ENCODE assay signal across 11 cellular contexts in the genomic region with DNA sequence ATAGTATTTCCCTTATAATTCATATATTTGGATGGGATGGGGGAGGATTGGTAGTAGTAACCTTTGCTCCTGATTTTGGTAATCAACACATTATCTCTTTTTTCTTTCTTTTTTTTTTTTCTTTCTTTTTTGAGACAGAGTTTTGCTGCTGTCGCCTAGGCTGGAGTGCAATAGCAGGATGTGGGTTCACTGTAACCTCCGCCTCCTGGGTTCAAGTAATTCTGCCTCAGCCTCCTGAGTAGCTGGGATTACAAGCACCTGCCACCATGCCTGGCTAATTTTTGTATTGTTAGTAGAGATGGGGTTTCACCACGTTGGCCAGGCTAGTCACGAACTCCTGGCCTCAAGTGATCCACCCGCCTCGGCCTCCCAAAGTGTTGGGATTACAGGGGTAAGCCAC. TPM values are rescaled to one million over a fixed set of nuclear protein-coding genes. Genes with fewer than 3 reads are reported as not detected.
DNase-seq lines count a peak whose midpoint lies in the region; ATAC-seq and TF ChIP-seq lines count a peak whose summit lies in the region.
"Not testable (repeated sequence)": the region's sequence is repeated elsewhere in the genome, so short reads cannot be mapped to it uniquely, and the experiment has no call there.
"Had no signal": no experiment of that assay in that cellular context is flagged by ENCODE, and none has a peak within 500 bp of the region (broad histone marks: within the 10 kb centered on the region; RNA-seq: fewer than 3 reads in every experiment).

No MANE protein-coding gene starts in this region.

- H3K27me3 ChIP-seq in CD8-positive, alpha-beta T cell (ENCODE audit: insufficient read depth, low read length); Peyer's patch; naive thymus-derived CD4-positive, alpha-beta T cell (ENCODE audit: control insufficient read depth in 2 of 2, insufficient read depth in 2 of 2, low read length in 2 of 2): not testable (repeated sequence)

- not testable (repeated sequence) for H3K4me1 ChIP-seq in CD8-positive, alpha-beta T cell (ENCODE audit: insufficient read depth, low read length); Peyer's patch; naive thymus-derived CD4-positive, alpha-beta T cell (ENCODE audit: control insufficient read depth in 2 of 2, insufficient read depth in 2 of 2, low read length in 2 of 2)

- CTCF ChIA-PET in CD8-positive, alpha-beta T cell (lab: Charles Lee); activated CD4-positive, alpha-beta T cell treated with anti-CD3 and anti-CD28 coated beads, Interleukin-2, amount 10 ng/mL, durations not matched to agents 7 days and 5 days (lab: Charles Lee); naive thymus-derived CD4-positive, alpha-beta T cell (lab: Charles Lee): not testable (repeated sequence)

- not testable (repeated sequence) for TF ChIP-seq CTCF in CD8-positive, alpha-beta T cell (IDR thresholded peaks at IDR 0.05); Peyer's patch (IDR thresholded peaks at IDR 0.05)

- H3K27ac ChIP-seq in CD8-positive, alpha-beta T cell (ENCODE audit: low read depth, low read length); Peyer's patch; naive thymus-derived CD4-positive, alpha-beta T cell (ENCODE audit: low read depth, low read length): not testable (repeated sequence)

- not testable (repeated sequence) for H3K9me3 ChIP-seq in CD8-positive, alpha-beta T cell (ENCODE audit: low read length); Peyer's patch; naive thymus-derived CD4-positive, alpha-beta T cell (ENCODE audit: control insufficient read depth in 2 of 3, low read length in 3 of 3)

- H3K4me3 Mint-ChIP-seq in CD8-positive, alpha-beta T cell, result not testable (repeated sequence)
- H3K4me3 Mint-ChIP-seq in activated CD4-positive, alpha-beta T cell treated with anti-CD3 and anti-CD28 coated beads, Interleukin-2, amount 10 ng/mL, durations not matched to agents 7 days and 5 days, result peak overlapping the region; percentile 22
- H3K4me3 Mint-ChIP-seq in activated T-helper 1 cell treated with anti-CD3 and anti-CD28 coated beads, Interleukin-12 subunit alpha, Interleukin-12 subunit beta, Interleukin-2, Interleukin-4 antibody, amounts not matched to agents 30 ng/mL and 10 ng/mL and 1 ng/mL, durations not matched to agents 14 hours and 24 hours and 36 hours, result peak overlapping the region; percentile 75
- H3K4me3 Mint-ChIP-seq in activated naive CD8-positive, alpha-beta T cell, result peak overlapping the region; percentile 54
- H3K4me3 Mint-ChIP-seq in naive thymus-derived CD4-positive, alpha-beta T cell, result peak overlapping the region in 7 of 10 donors; percentile 12 to 67 (median 58)

- intact Hi-C loops in CD8-positive, alpha-beta T cell (cut with DNase I, micrococcal nuclease), result loop anchor here in 1 of 2 experiments (10.0 kb wide), 1 partner anchor 1789 kb away; the partner anchor contains the start of gene RPS24
- intact Hi-C loops in activated T-helper 1 cell treated with anti-CD3 and anti-CD28 coated beads, Interleukin-12 subunit alpha, Interleukin-12 subunit beta, Interleukin-2, Interleukin-4 antibody, amounts not matched to agents 30 ng/mL and 10 ng/mL and 1 ng/mL, durations not matched to agents 14 hours and 24 hours and 36 hours (cut with micrococcal nuclease), result not testable (repeated sequence)
- intact Hi-C loops in naive thymus-derived CD4-positive, alpha-beta T cell (cut with micrococcal nuclease), result loop anchor here in 1 of 2 donors (5.0 to 10.0 kb wide), 2 partner anchors 224 to 381 kb away; partner anchors contain the start of gene ANXA11

- H3K4me3 ChIP-seq in CD8-positive, alpha-beta T cell (ENCODE audit: low read depth, low read length); Peyer's patch; naive thymus-derived CD4-positive, alpha-beta T cell (ENCODE audit: low read length): not testable (repeated sequence)

- H3K27me3 Mint-ChIP-seq in CD8-positive, alpha-beta T cell (ENCODE audit: low read depth); activated CD4-positive, alpha-beta T cell treated with anti-CD3 and anti-CD28 coated beads, Interleukin-2, amount 10 ng/mL, durations not matched to agents 7 days and 5 days; activated T-helper 1 cell treated with anti-CD3 and anti-CD28 coated beads, Interleukin-12 subunit alpha, Interleukin-12 subunit beta, Interleukin-2, Interleukin-4 antibody, amounts not matched to agents 30 ng/mL and 10 ng/mL and 1 ng/mL, durations not matched to agents 14 hours and 24 hours and 36 hours (ENCODE audit: insufficient read depth); activated naive CD8-positive, alpha-beta T cell; naive thymus-derived CD4-positive, alpha-beta T cell: not testable (repeated sequence)

- POLR2A ChIA-PET in CD8-positive, alpha-beta T cell (lab: Charles Lee); activated CD4-positive, alpha-beta T cell treated with anti-CD3 and anti-CD28 coated beads, Interleukin-2, amount 10 ng/mL, durations not matched to agents 7 days and 5 days (lab: Charles Lee); naive thymus-derived CD4-positive, alpha-beta T cell (lab: Charles Lee): not testable (repeated sequence)

- not testable (repeated sequence) for H3K36me3 Mint-ChIP-seq in CD8-positive, alpha-beta T cell; activated T-helper 1 cell treated with anti-CD3 and anti-CD28 coated beads, Interleukin-12 subunit alpha, Interleukin-12 subunit beta, Interleukin-2, Interleukin-4 antibody, amounts not matched to agents 30 ng/mL and 10 ng/mL and 1 ng/mL, durations not matched to agents 14 hours and 24 hours and 36 hours (ENCODE audit: low read depth); activated naive CD8-positive, alpha-beta T cell; naive thymus-derived CD4-positive, alpha-beta T cell
- H3K36me3 Mint-ChIP-seq in activated CD4-positive, alpha-beta T cell treated with anti-CD3 and anti-CD28 coated beads, Interleukin-2, amount 10 ng/mL, durations not matched to agents 7 days and 5 days (ENCODE audit: low read depth), result peaks cover 17% of the 10 kb centered on the region

- H3K4me1 Mint-ChIP-seq in CD8-positive, alpha-beta T cell (ENCODE audit: low read depth), result peaks cover 20% of the 10 kb centered on the region
- H3K4me1 Mint-ChIP-seq in activated CD4-positive, alpha-beta T cell treated with anti-CD3 and anti-CD28 coated beads, Interleukin-2, amount 10 ng/mL, durations not matched to agents 7 days and 5 days, result peaks cover 24% of the 10 kb centered on the region
- not testable (repeated sequence) for H3K4me1 Mint-ChIP-seq in activated T-helper 1 cell treated with anti-CD3 and anti-CD28 coated beads, Interleukin-12 subunit alpha, Interleukin-12 subunit beta, Interleukin-2, Interleukin-4 antibody, amounts not matched to agents 30 ng/mL and 10 ng/mL and 1 ng/mL, durations not matched to agents 14 hours and 24 hours and 36 hours (ENCODE audit: low read depth)
- H3K4me1 Mint-ChIP-seq in activated naive CD8-positive, alpha-beta T cell (ENCODE audit: low read depth), result peaks cover 38% of the 10 kb centered on the region
- H3K4me1 Mint-ChIP-seq in naive thymus-derived CD4-positive, alpha-beta T cell, result peaks cover 12 to 40% (median 19%) of the 10 kb centered on the region in 7 donors

- not testable (repeated sequence) for TF ChIP-seq POLR2A in Peyer's patch (IDR thresholded peaks at IDR 0.05)

- ATAC-seq in CD8-positive, alpha-beta T cell; naive thymus-derived CD4-positive, alpha-beta T cell: not testable (repeated sequence)

- H3K27ac Mint-ChIP-seq in CD8-positive, alpha-beta T cell, result peak overlapping the region; percentile 67
- H3K27ac Mint-ChIP-seq in activated CD4-positive, alpha-beta T cell treated with anti-CD3 and anti-CD28 coated beads, Interleukin-2, amount 10 ng/mL, durations not matched to agents 7 days and 5 days, result peak overlapping the region; percentile 81
- peak overlapping the region; percentile 74 for H3K27ac Mint-ChIP-seq in activated T-helper 1 cell treated with anti-CD3 and anti-CD28 coated beads, Interleukin-12 subunit alpha, Interleukin-12 subunit beta, Interleukin-2, Interleukin-4 antibody, amounts not matched to agents 30 ng/mL and 10 ng/mL and 1 ng/mL, durations not matched to agents 14 hours and 24 hours and 36 hours
- peak overlapping the region; percentile 68 for H3K27ac Mint-ChIP-seq in activated naive CD8-positive, alpha-beta T cell
- peak overlapping the region in 7 of 9 donors; percentile 12 to 95 (median 84) for H3K27ac Mint-ChIP-seq in naive thymus-derived CD4-positive, alpha-beta T cell

- H3K9me3 Mint-ChIP-seq in CD8-positive, alpha-beta T cell; activated CD4-positive, alpha-beta T cell treated with anti-CD3 and anti-CD28 coated beads, Interleukin-2, amount 10 ng/mL, durations not matched to agents 7 days and 5 days; activated T-helper 1 cell treated with anti-CD3 and anti-CD28 coated beads, Interleukin-12 subunit alpha, Interleukin-12 subunit beta, Interleukin-2, Interleukin-4 antibody, amounts not matched to agents 30 ng/mL and 10 ng/mL and 1 ng/mL, durations not matched to agents 14 hours and 24 hours and 36 hours; activated naive CD8-positive, alpha-beta T cell (ENCODE audit: low read depth); naive thymus-derived CD4-positive, alpha-beta T cell: not testable (repeated sequence)

- DNase-seq in CD8-positive, alpha-beta T cell, result peak in 5 of 7 experiments; percentile 2 to 51 (median 16)
- peak in 2 of 3 donors; percentile 16 to 45 for DNase-seq in Peyer's patch
- DNase-seq in activated CD4-positive, alpha-beta T cell treated with anti-CD3 and anti-CD28 coated beads, Interleukin-2, amount 10 ng/mL, durations not matched to agents 7 days and 5 days, result peak; percentile 38
- DNase-seq in activated T-cell treated with anti-CD3 and anti-CD28 coated beads for 1 hour (ENCODE audit: low read depth), result peak; percentile 5
- peak; percentile 23 for DNase-seq in activated T-helper 1 cell treated with anti-CD3 and anti-CD28 coated beads, Interleukin-12 subunit alpha, Interleukin-12 subunit beta, Interleukin-2, Interleukin-4 antibody, amounts not matched to agents 30 ng/mL and 10 ng/mL and 1 ng/mL, durations not matched to agents 14 hours and 24 hours and 36 hours (ENCODE audit: low spot score)
- peak in 7 of 9 donors; percentile 6 to 53 (median 21) for DNase-seq in naive thymus-derived CD4-positive, alpha-beta T cell
- DNase-seq in stimulated activated CD8-positive, alpha-beta memory T cell treated with anti-CD3 and anti-CD28 coated beads, Interleukin-4, amount 100 ng/mL, for 48 hours, result peak; percentile 39

- H3K36me3 ChIP-seq in CD8-positive, alpha-beta T cell (ENCODE audit: insufficient read depth, low read length); Peyer's patch; naive thymus-derived CD4-positive, alpha-beta T cell (ENCODE audit: control insufficient read depth in 2 of 3, insufficient read depth in 3 of 3, low read length in 3 of 3): not testable (repeated sequence)

RNA-seq across cellular contexts. Expression of gene NUTM2E, which starts 3.2 kb away (rescaled TPM):
- total RNA-seq in CD8-positive, alpha-beta T cell, result under 1 TPM in 1 of 2 experiments, not detected in 1; 0.81 TPM
- total RNA-seq in Peyer's patch, result 1 to 10 TPM in 1 of 4 donors, not detected in 3; 2.5 TPM
- under 1 TPM; 0.67 to 0.92 TPM for total RNA-seq in activated CD4-positive, alpha-beta T cell treated with anti-CD3 and anti-CD28 coated beads, Interleukin-2, amount 10 ng/mL, durations not matched to agents 7 days and 5 days
- total RNA-seq in activated T-helper 1 cell treated with anti-CD3 and anti-CD28 coated beads, Interleukin-12 subunit alpha, Interleukin-12 subunit beta, Interleukin-2, Interleukin-4 antibody, amounts not matched to agents 30 ng/mL and 10 ng/mL and 1 ng/mL, durations not matched to agents 14 hours and 24 hours and 36 hours, result 0.29 TPM in 1 of 2 replicates, not detected in the other
- total RNA-seq in naive thymus-derived CD4-positive, alpha-beta T cell, result under 1 TPM; 0.12 to 0.89 (median 0.49) TPM
- polyA plus RNA-seq in naive thymus-derived CD4-positive, alpha-beta T cell, result not detected
- total RNA-seq: GM23338, HT-29, RPMI7951 had no signal
